ENCODE assay signal across 1 cellular context in the genomic region with DNA sequence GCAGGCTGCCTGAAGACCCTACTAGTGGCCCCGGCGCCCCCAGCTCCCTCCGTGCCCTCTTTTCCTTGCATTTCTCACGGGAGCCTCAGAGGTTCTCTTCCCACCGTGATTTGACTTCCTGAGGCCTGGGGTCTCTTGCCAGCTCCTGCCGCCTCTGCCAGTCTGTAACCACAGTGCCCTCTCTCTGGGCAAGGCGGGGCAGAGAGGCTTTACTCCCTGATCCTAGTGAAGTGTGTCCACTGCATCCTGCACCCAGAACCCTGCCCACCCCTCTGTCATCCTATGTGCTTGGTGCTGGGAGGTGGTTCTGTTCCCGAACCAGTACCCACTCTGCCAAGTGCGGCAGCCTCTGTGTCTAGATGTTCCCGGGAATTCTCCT.
TF ChIP-seq lines count a peak whose summit lies in the region.

No MANE protein-coding gene starts in this region.

TF ChIP-seq in HCT116, 20 proteins besides CTCF, POLR2A, EP300 and RAD21:
- TF ChIP-seq POLR2AphosphoS5 (IDR thresholded peaks at IDR 0.05; ENCODE audit: low read depth, low read length) (no peak), CEBPB (IDR thresholded peaks at IDR 0.05; ENCODE audit: low read depth) (no peak), JUND (IDR thresholded peaks at IDR 0.05) (no peak), ZBTB33 (IDR thresholded peaks at IDR 0.05; ENCODE audit: extremely low read depth, insufficient replicate concordance, low read length) (no peak), EGR1 (IDR thresholded peaks at IDR 0.05; ENCODE audit: low read depth) (no peak), ATF3 (IDR thresholded peaks at IDR 0.05) (no peak), REST (IDR thresholded peaks at IDR 0.05; ENCODE audit: low read depth) (no peak), ELF1 (IDR thresholded peaks at IDR 0.05; ENCODE audit: borderline replicate concordance, low read depth) (no peak), EZH2 (IDR thresholded peaks at IDR 0.05) (no peak), MAX (IDR thresholded peaks at IDR 0.05) (no peak), ZNF274 (IDR thresholded peaks at IDR 0.05; ENCODE audit: low read depth, low read length) (no peak), TCF7L2 (IDR thresholded peaks at IDR 0.05; ENCODE audit: borderline replicate concordance, extremely low read depth, insufficient read depth, insufficient read length) (no peak), EZH2phosphoT487 (IDR thresholded peaks at IDR 0.05; ENCODE audit: borderline replicate concordance) (no peak), SRF (IDR thresholded peaks at IDR 0.05; ENCODE audit: low read depth) (no peak), SIN3A (IDR thresholded peaks at IDR 0.05; ENCODE audit: low read depth) (no peak), CBX3 (IDR thresholded peaks at IDR 0.05; ENCODE audit: low read depth) (no peak)
